Comparison of ENCODE assay signal across 8 cellular contexts in genomic region chr10:42637648-42638052, GRCh38. TPM values are rescaled to one million over a fixed set of nuclear protein-coding genes. Genes with fewer than 3 reads are reported as not detected.
A peak's percentile ranks its signal among the peaks of the same experiment; 100 is the strongest.
DNase-seq lines count a peak whose midpoint lies in the region; ATAC-seq and TF ChIP-seq lines count a peak whose summit lies in the region.

No MANE protein-coding gene starts in this region.

- CTCF ChIA-PET in MCF 10A (lab: Yijun Ruan, JAX) = interaction anchor here (0.7 kb wide), 1 partner anchor 935 kb away, joined by 3 read pairs; no protein-coding TSS in a partner anchor

- peak overlapping the region; percentile 87 for H3K4me3 Mint-ChIP-seq in MCF 10A (ENCODE audit: unreplicated experiment)

- peaks cover 8% of the 10 kb centered on the region for H3K4me1 ChIP-seq in mononuclear cell (ENCODE audit: insufficient read depth, low read length)

- H3K36me3 Mint-ChIP-seq in MCF 10A (ENCODE audit: insufficient read depth, unreplicated experiment) = peaks cover 47% of the 10 kb centered on the region

- peak overlapping the region; percentile 62 for H3K4me3 ChIP-seq in mononuclear cell (ENCODE audit: low read length)

- H3K27ac Mint-ChIP-seq in MCF 10A (ENCODE audit: low read depth, unreplicated experiment) = peak overlapping the region; percentile 97

- no peaks in the 10 kb centered on the region for H3K27me3 ChIP-seq in mononuclear cell (ENCODE audit: insufficient read depth, low read length)

- POLR2A ChIA-PET in MCF 10A (lab: Yijun Ruan, JAX) = interaction anchor here (1.2 to 2.3 kb wide), 7 partner anchors 14 to 770 kb away, joined by 3 to 50 read pairs (median 6); partner anchors contain the start of genes BMS1 and CSGALNACT2

- H3K9me3 ChIP-seq in mononuclear cell (ENCODE audit: low read depth, low read length) = no peaks in the 10 kb centered on the region

- TF ChIP-seq CTCF in MCF 10A (IDR thresholded peaks at IDR 0.05; ENCODE audit: unreplicated experiment) = no peak

- DNase-seq in stimulated activated CD4-positive, alpha-beta T cell treated with anti-CD3 and anti-CD28 coated beads, Interleukin-1b, Interleukin-23, amount 100 ng/mL, for 48 hours = peak; percentile 2
- DNase-seq in stimulated activated CD4-positive, alpha-beta T cell treated with anti-CD3 and anti-CD28 coated beads, Interleukin-15, amount 100 ng/mL, for 24 hours = no peak
- no peak for DNase-seq in MCF 10A (ENCODE audit: unreplicated experiment)
- no peak for DNase-seq in amniotic stem cell (lab: John Stamatoyannopoulos, UW)
- no peak for DNase-seq in NCI-H2029 (lab: John Stamatoyannopoulos, UW)
- DNase-seq in cerebellar nuclear complex (lab: John Stamatoyannopoulos, UW) = no peak

- H3K27me3 Mint-ChIP-seq in MCF 10A (ENCODE audit: insufficient read depth, unreplicated experiment) = no peaks in the 10 kb centered on the region

- ATAC-seq in GM18520 (IDR thresholded peaks at IDR 0.05; ENCODE audit: unreplicated experiment) = no peak

- H3K9me3 Mint-ChIP-seq in MCF 10A (ENCODE audit: unreplicated experiment) = no peaks in the 10 kb centered on the region

- no TSS peak for BruUV-seq in MCF 10A (replicated peaks; lab: Mats Ljungman, UMichigan)

- H3K4me1 Mint-ChIP-seq in MCF 10A (ENCODE audit: insufficient read depth, unreplicated experiment) = peaks cover 27% of the 10 kb centered on the region

- intact Hi-C loops in MCF 10A (cut with micrococcal nuclease) = loop anchor here (1.0 to 5.0 kb wide), 3 partner anchors 45 to 145 kb away; partner anchors contain the start of gene BMS1

RNA-seq across cellular contexts. Expression of gene ZNF33B, which starts 0.7 kb away (rescaled TPM):
- 14.6 and 18.7 TPM in 2 replicates for total RNA-seq in MCF 10A (2022)
- 18.3 TPM for total RNA-seq in mononuclear cell
